Comparison of ENCODE assay signal across 8 cellular contexts in genomic region chr2:68741805-68742306, GRCh38. TPM values are rescaled to one million over a fixed set of nuclear protein-coding genes. Genes with fewer than 3 reads are reported as not detected.
DNase-seq lines count a peak whose midpoint lies in the region; ATAC-seq and TF ChIP-seq lines count a peak whose summit lies in the region.
"Had no signal": no experiment of that assay in that cellular context is flagged by ENCODE, and none has a peak within 500 bp of the region (broad histone marks: within the 10 kb centered on the region; RNA-seq: fewer than 3 reads in every experiment).

No MANE protein-coding gene starts in this region.

- H3K9me3 ChIP-seq in DOHH2 (ENCODE audit: control insufficient read depth, insufficient read depth, low read length), result no peaks in the 10 kb centered on the region

- H4K20me1 ChIP-seq in DOHH2 (ENCODE audit: control insufficient read depth, insufficient read depth, low read depth, low read length), result no peaks in the 10 kb centered on the region

- H3K36me3 Mint-ChIP-seq in activated naive CD4-positive, alpha-beta T cell treated with anti-CD3 and anti-CD28 coated beads, Interleukin-2, amount 50 U/mL, for 72 hours, result peaks cover 24 to 44% of the 10 kb centered on the region in 2 donors

- no peaks in the 10 kb centered on the region for H3K9me3 Mint-ChIP-seq in activated naive CD4-positive, alpha-beta T cell treated with anti-CD3 and anti-CD28 coated beads, Interleukin-2, amount 50 U/mL, for 72 hours

- no peak for TF ChIP-seq CTCF in DOHH2 (IDR thresholded peaks at IDR 0.05; ENCODE audit: low read depth, low read length, poor library complexity, severe bottlenecking)

- peaks cover 25% of the 10 kb centered on the region for H3K36me3 ChIP-seq in DOHH2 (ENCODE audit: control insufficient read depth, low read length)

- H3K27ac Mint-ChIP-seq in activated naive CD4-positive, alpha-beta T cell treated with anti-CD3 and anti-CD28 coated beads, Interleukin-2, amount 50 U/mL, for 72 hours, result peak overlapping the region; percentile 89 to 90

- ATAC-seq in activated naive CD4-positive, alpha-beta T cell treated with anti-CD3 and anti-CD28 coated beads, Interleukin-2, amount 50 U/mL, for 72 hours, result peak; percentile 27 to 70
- no peak for ATAC-seq in HG03139 (IDR thresholded peaks at IDR 0.05; ENCODE audit: unreplicated experiment)

- peak overlapping the region; percentile 63 for H3K4me3 ChIP-seq in DOHH2 (ENCODE audit: low read length)

- H3F3A ChIP-seq in DOHH2 (ENCODE audit: control insufficient read depth, insufficient read depth), result peaks cover 33% of the 10 kb centered on the region

- peaks cover 82% of the 10 kb centered on the region for H3K79me2 ChIP-seq in DOHH2 (ENCODE audit: control insufficient read depth, low read length)

- no peaks in the 10 kb centered on the region for H3K27me3 ChIP-seq in DOHH2 (ENCODE audit: control insufficient read depth, low read length)

- peak overlapping the region; percentile 84 for H3K4me2 ChIP-seq in DOHH2 (ENCODE audit: low read length)

- peaks cover 87% of the 10 kb centered on the region for H3K4me1 ChIP-seq in DOHH2 (ENCODE audit: control insufficient read depth, low read length)

- H3K9me2 ChIP-seq in DOHH2 (replicated peaks; ENCODE audit: control insufficient read depth, low read length), result no peaks in the 10 kb centered on the region

- DNase-seq in MV-4-11 (lab: John Stamatoyannopoulos, UW) (peak; percentile 45), mucosa of gallbladder (ENCODE audit: low spot score) (peak; percentile 7), medulla oblongata (ENCODE audit: extremely low spot score) (no peak), globus pallidus (ENCODE audit: low spot score) (no peak)
- no peak for DNase-seq in activated naive CD4-positive, alpha-beta T cell treated with anti-CD3 and anti-CD28 coated beads, Interleukin-2, amount 50 U/mL, for 72 hours (ENCODE audit: low spot score in 2 of 2)
- DNase-seq: caudate nucleus had no signal

- peak overlapping the region; percentile 68 for H3K27ac ChIP-seq in DOHH2 (ENCODE audit: low read depth, low read length)

RNA-seq across cellular contexts. Expression of gene ARHGAP25, which starts 7.2 kb away (rescaled TPM):
- 10 to 100 TPM; 37.7 to 43.0 TPM for total RNA-seq in activated naive CD4-positive, alpha-beta T cell treated with anti-CD3 and anti-CD28 coated beads, Interleukin-2, amount 50 U/mL, for 72 hours
- total RNA-seq in mucosa of gallbladder, result 12.6 TPM

Comparison
In these comparisons a context has a peak if more than half of its experiments do, and no peak if none do; other contexts are left out.
1. DNase-seq: peak in MV-4-11 (single experiment) and mucosa of gallbladder (single experiment); none in activated naive CD4-positive, alpha-beta T cell treated with anti-CD3 and anti-CD28 coated beads, Interleukin-2, amount 50 U/mL, for 72 hours (0 of 2), medulla oblongata (single experiment) and globus pallidus (single experiment).